8 cellular contexts compared by ENCODE assay signal in genomic region chr2:159712194-159712928, GRCh38. TPM values are rescaled to one million over a fixed set of nuclear protein-coding genes. Genes with fewer than 3 reads are reported as not detected.
DNase-seq lines count a peak whose midpoint lies in the region; ATAC-seq and TF ChIP-seq lines count a peak whose summit lies in the region.

MARCHF7 (plus strand) TSS chr2:159712506; CDS start chr2:159729023, 16,517 bp downstream.

- H3K9me3 ChIP-seq in OCI-LY1 (ENCODE audit: low read length) = no peaks in the 10 kb centered on the region
- H3K9me3 ChIP-seq in mononuclear cell (ENCODE audit: low read depth, low read length) = no peaks in the 10 kb centered on the region

- no peaks in the 10 kb centered on the region for H3K9me2 ChIP-seq in OCI-LY1 (ENCODE audit: low read depth, low read length)

- H3K4me2 ChIP-seq in OCI-LY1 (ENCODE audit: low read length) = peak within 1 kb of the TSS; percentile 85

- H3K9ac ChIP-seq in OCI-LY1 (ENCODE audit: low read length) = peak within 1 kb of the TSS; percentile 94

- no peaks in the 10 kb centered on the region for H4K20me1 ChIP-seq in OCI-LY1 (ENCODE audit: insufficient read depth, low read length)

- H3K4me1 ChIP-seq in OCI-LY1 (ENCODE audit: insufficient read depth, low read length, severe bottlenecking) (peaks cover 47% of the 10 kb centered on the region), mononuclear cell (ENCODE audit: insufficient read depth, low read length) (peaks cover 45% of the 10 kb centered on the region)

- H3K27ac ChIP-seq in OCI-LY1 (ENCODE audit: low read depth, low read length, poor library complexity, severe bottlenecking) = peak within 1 kb of the TSS; percentile 89

- H3K4me3 ChIP-seq in OCI-LY1 (ENCODE audit: low read depth, low read length, poor library complexity, severe bottlenecking) (peak within 1 kb of the TSS; percentile 88), mononuclear cell (ENCODE audit: low read length) (peak within 1 kb of the TSS; percentile 99)

- H2AFZ ChIP-seq in OCI-LY1 (ENCODE audit: low read length) = peak within 1 kb of the TSS; percentile 90

- H3K36me3 ChIP-seq in OCI-LY1 (ENCODE audit: insufficient read depth, low read length) = peaks cover 36% of the 10 kb centered on the region

- TF ChIP-seq CTCF in OCI-LY1 (IDR thresholded peaks at IDR 0.05; ENCODE audit: low read length) = peak; percentile 62

- no peaks in the 10 kb centered on the region for H3F3A ChIP-seq in OCI-LY1 (ENCODE audit: insufficient read depth, low read length)

- peaks cover 50% of the 10 kb centered on the region for H3K79me2 ChIP-seq in OCI-LY1 (ENCODE audit: insufficient read depth, low read length)

- peak; percentile 99 for DNase-seq in DMS 273 (lab: John Stamatoyannopoulos, UW; ENCODE audit: unreplicated experiment)
- peak; percentile 95 for DNase-seq in HuH-7 (ENCODE audit: low spot score)
- DNase-seq in activated CD8-positive, alpha-beta memory T cell treated with anti-CD3 and anti-CD28 coated beads, Interleukin-2, amount 50 U/mL, for 48 hours = peak; percentile 98
- DNase-seq in epidermal melanocyte (ENCODE audit: insufficient read length, low spot score) = peak; percentile 90
- DNase-seq in stimulated activated CD8-positive, alpha-beta memory T cell treated with anti-CD3 and anti-CD28 coated beads, Interleukin-4, amount 100 ng/mL, for 1 hour (ENCODE audit: low read depth in 2 of 2, low spot score in 1 of 2) = peak; percentile 92 to 95

- no peaks in the 10 kb centered on the region for H3K27me3 ChIP-seq in OCI-LY1 (ENCODE audit: insufficient read depth, low read length)
- H3K27me3 ChIP-seq in mononuclear cell (ENCODE audit: insufficient read depth, low read length) = no peaks in the 10 kb centered on the region

- ATAC-seq in GM21515 (IDR thresholded peaks at IDR 0.05; ENCODE audit: unreplicated experiment) = peak; percentile 94

RNA-seq across cellular contexts. Expression of gene MARCHF7, which starts in this region (rescaled TPM):
- total RNA-seq in mononuclear cell = 143 TPM

Comparison
In these comparisons a context has a peak if more than half of its experiments do, and no peak if none do; other contexts are left out.
1. Peak in every context shown above with its lines: DNase-seq, ATAC-seq, H3K4me3 ChIP-seq and H3K27ac ChIP-seq.